ENCODE assay signal across 11 cellular contexts in genomic region chr5:1246711-1247431, GRCh38. TPM values are rescaled to one million over a fixed set of nuclear protein-coding genes. Genes with fewer than 3 reads are reported as not detected.
DNase-seq lines count a peak whose midpoint lies in the region; ATAC-seq, FAIRE-seq and TF ChIP-seq lines count a peak whose summit lies in the region.
"Had no signal": no experiment of that assay in that cellular context is flagged by ENCODE, and none has a peak within 500 bp of the region (broad histone marks: within the 10 kb centered on the region; RNA-seq: fewer than 3 reads in every experiment).

No MANE protein-coding gene starts in this region.

- no peak overlapping the region; the same call in 1 of the 2 replicates for H4K8ac ChIP-seq in H1 (ENCODE audit: extremely low read depth, insufficient read depth, low read length)

- no peak overlapping the region for H3K4ac ChIP-seq in H1 (replicated peaks; ENCODE audit: insufficient read length, low read depth, low read length)

- peaks cover 0 to 9% (median under 1%) of the 10 kb centered on the region in 4 experiments; a peak in 5 of 7 replicates for H3K4me1 ChIP-seq in H1 (replicated peaks in 1 of 4; ENCODE audit: control insufficient read depth in 3 of 4, insufficient read depth in 4 of 4, low read length in 3 of 4)

- H3K79me2 ChIP-seq in H1 (ENCODE audit: control insufficient read depth in 1 of 2, insufficient read depth in 2 of 2, low read length in 2 of 2), result no peaks in the 10 kb centered on the region

- no peak overlapping the region for H2BK15ac ChIP-seq in H1 (ENCODE audit: low read length)

- H4K20me1 ChIP-seq in H1 (replicated peaks in 1 of 2; ENCODE audit: control insufficient read depth in 1 of 2, insufficient read depth in 2 of 2, low read length in 2 of 2), result peaks cover 10 to 11% of the 10 kb centered on the region in 2 experiments

- POLR2A ChIA-PET in activated CD4-positive, alpha-beta T cell treated with anti-CD3 and anti-CD28 coated beads for 36 hours (lab: Charles Lee), result no interaction called here
- POLR2A ChIA-PET in H1 (lab: Charles Lee; ENCODE audit: partially characterized antibody), result interaction anchor here (1.1 kb wide), 1 partner anchor 93 kb away, joined by 3 read pairs; no protein-coding TSS in a partner anchor

- H2BK120ac ChIP-seq in H1 (replicated peaks; ENCODE audit: low read depth, low read length), result no peak overlapping the region

- no peaks in the 10 kb centered on the region for H3K36me3 Mint-ChIP-seq in activated CD4-positive, alpha-beta T cell treated with anti-CD3 and anti-CD28 coated beads for 36 hours (ENCODE audit: low read depth)

- TF ChIP-seq EP300 in H1 (IDR thresholded peaks at IDR 0.05; ENCODE audit: borderline replicate concordance in 1 of 2, low read depth in 2 of 2, low read length in 2 of 2), result no peak

- no peak overlapping the region for H2BK20ac ChIP-seq in H1 (ENCODE audit: low read length)

- no peak overlapping the region for H3K23ac ChIP-seq in H1 (ENCODE audit: insufficient read length)

- no peak overlapping the region for H4K91ac ChIP-seq in H1 (replicated peaks; ENCODE audit: insufficient read length, low read length)

- peak overlapping the region in 1 of 2 experiments; percentile 48; a peak in 3 of 4 replicates for H3K4me2 ChIP-seq in H1 (ENCODE audit: insufficient read depth in 1 of 2, low read depth in 2 of 2, low read length in 2 of 2)

- no peak overlapping the region for H3K14ac ChIP-seq in H1 (ENCODE audit: insufficient read length)

- no peaks in the 10 kb centered on the region; a peak in 1 of 7 replicates for H3K27me3 ChIP-seq in H1 (replicated peaks in 1 of 4; ENCODE audit: control insufficient read depth in 3 of 4, extremely low read depth in 1 of 4, insufficient read depth in 3 of 4, low read length in 3 of 4)

- no peaks in the 10 kb centered on the region for H3K4me1 Mint-ChIP-seq in activated CD4-positive, alpha-beta T cell treated with anti-CD3 and anti-CD28 coated beads for 36 hours

- no peaks in the 10 kb centered on the region for H3K9me3 ChIP-seq in H1 (ENCODE audit: insufficient read depth in 2 of 2, low read depth in 1 of 2, low read length in 1 of 2)

- TF ChIP-seq CTCF in H1 (IDR thresholded peaks at IDR 0.05; ENCODE audit: control extremely low read depth in 1 of 3, insufficient read depth in 1 of 3, low read depth in 1 of 3, low read length in 3 of 3), result no peak

- H3K9me3 Mint-ChIP-seq in activated CD4-positive, alpha-beta T cell treated with anti-CD3 and anti-CD28 coated beads for 36 hours (ENCODE audit: low read depth), result no peaks in the 10 kb centered on the region
- H3K9me3 Mint-ChIP-seq: T-helper 2 cell treated with Interferon-gamma antibody and Interleukin-4, amounts not matched to agents 5 μg/mL and 100 μg/mL, for 36 hours had no signal

- intact Hi-C loops in activated CD4-positive, alpha-beta T cell treated with anti-CD3 and anti-CD28 coated beads for 36 hours (cut with DNase I, micrococcal nuclease), result no loop called here

- no peak overlapping the region for H3K27ac Mint-ChIP-seq in activated CD4-positive, alpha-beta T cell treated with anti-CD3 and anti-CD28 coated beads for 36 hours
- H3K27ac Mint-ChIP-seq: T-helper 2 cell treated with Interferon-gamma antibody and Interleukin-4, amounts not matched to agents 5 μg/mL and 100 μg/mL, for 36 hours had no signal

- H2BK5ac ChIP-seq in H1 (ENCODE audit: low read depth, low read length), result no peak overlapping the region

- peaks cover 5% of the 10 kb centered on the region for H3K27me3 Mint-ChIP-seq in activated CD4-positive, alpha-beta T cell treated with anti-CD3 and anti-CD28 coated beads for 36 hours

- no peak overlapping the region for H3K4me3 ChIP-seq in H1 (ENCODE audit: extremely low read depth in 1 of 4, insufficient read depth in 2 of 4, low read depth in 3 of 4, low read length in 4 of 4)

- CTCF ChIA-PET in activated CD4-positive, alpha-beta T cell treated with anti-CD3 and anti-CD28 coated beads for 36 hours (lab: Charles Lee), result no interaction called here
- CTCF ChIA-PET in H1 (lab: Charles Lee; ENCODE audit: partially characterized antibody), result interaction anchor here (0.7 to 3.1 kb wide), 3 partner anchors 73 to 79 kb away, joined by 3 to 13 read pairs (median 3); no protein-coding TSS in a partner anchor

- TF ChIP-seq RAD21 in H1 (IDR thresholded peaks at IDR 0.05 in 1 of 2, conservative IDR thresholded peaks at IDR 0.05 in 1 of 2; ENCODE audit: low read depth in 2 of 2, low read length in 2 of 2), result peak in 1 of 2 experiments; percentile 14; a peak in 1 of 4 replicates

- DNase-seq in activated CD4-positive, alpha-beta T cell treated with anti-CD3 and anti-CD28 coated beads for 36 hours, result peak; percentile 44
- no peak for DNase-seq in activated CD4-positive, alpha-beta T cell treated with anti-CD3 and anti-CD28 coated beads, Interleukin-2, amount 50 U/mL, for 4 hours
- DNase-seq in NCI-H69 (lab: John Stamatoyannopoulos, UW) (peak; percentile 80), H1 (ENCODE audit: low read depth in 1 of 2, low spot score in 2 of 2) (peak; percentile 33 to 91), renal cortical epithelial cell (ENCODE audit: low read depth) (peak; percentile 6), NCI-H1105 (lab: John Stamatoyannopoulos, UW) (no peak), T-helper 2 cell (no peak), GM12891 (ENCODE audit: insufficient read length, low spot score) (no peak)

- FAIRE-seq in H1 (lab: Jason Lieb, UNC) (no peak), GM12891 (lab: Jason Lieb, UNC) (no peak)

- peaks cover 2% of the 10 kb centered on the region; the same call in 1 of the 2 replicates for H3K23me2 ChIP-seq in H1 (ENCODE audit: low read depth, low read length)

- H3K9ac ChIP-seq in H1 (replicated peaks in 1 of 4; ENCODE audit: extremely low read depth in 1 of 4, low read depth in 3 of 4, low read length in 3 of 4), result no peak overlapping the region

- no peak overlapping the region for H2AK5ac ChIP-seq in H1 (ENCODE audit: low read depth, low read length)

- no peak overlapping the region for H4K5ac ChIP-seq in H1 (ENCODE audit: insufficient read length, low read depth, low read length)

- no peak overlapping the region for H3K56ac ChIP-seq in H1 (replicated peaks; ENCODE audit: insufficient read length, low read depth, low read length)

- TF ChIP-seq POLR2A in H1 (IDR thresholded peaks at IDR 0.05; ENCODE audit: control extremely low read depth in 1 of 2, low read depth in 2 of 2, low read length in 2 of 2) (no peak), GM12891 (IDR thresholded peaks at IDR 0.05; ENCODE audit: low read depth, low read length) (no peak)

- H3K18ac ChIP-seq in H1 (ENCODE audit: extremely low read depth, low read length), result no peak overlapping the region

- H3K79me1 ChIP-seq in H1 (ENCODE audit: low read depth, low read length), result no peaks in the 10 kb centered on the region

- no peak overlapping the region for H2AFZ ChIP-seq in H1 (ENCODE audit: low read length)

- no peak for ATAC-seq in activated CD4-positive, alpha-beta T cell treated with anti-CD3 and anti-CD28 coated beads for 36 hours

- no peak overlapping the region for H3K4me3 Mint-ChIP-seq in activated CD4-positive, alpha-beta T cell treated with anti-CD3 and anti-CD28 coated beads for 36 hours
- H3K4me3 Mint-ChIP-seq: T-helper 2 cell treated with Interferon-gamma antibody and Interleukin-4, amounts not matched to agents 5 μg/mL and 100 μg/mL, for 36 hours had no signal

- no peaks in the 10 kb centered on the region for H3K36me3 ChIP-seq in H1 (ENCODE audit: control insufficient read depth in 2 of 4, insufficient read depth in 4 of 4, low read length in 3 of 4)

- 43% methylated on average over 24 of the region's 43 CpGs; no CpG with 5 or more reads in 1 of the 2 experiments for WGBS in H1 (ENCODE audit: extremely low coverage in 1 of 2, insufficient coverage in 1 of 2, insufficient read length in 1 of 2, insufficient replicate concordance in 2 of 2, low coverage in 1 of 2, low lambda C conversion rate in 2 of 2, missing lambda C conversion rate in 1 of 2), 2 experiments

- H2BK12ac ChIP-seq in H1 (ENCODE audit: low read depth, low read length), result no peak overlapping the region

- H3K27ac ChIP-seq in H1 (ENCODE audit: low read depth, low read length), result no peak overlapping the region
- H3K27ac ChIP-seq: C4-2B had no signal

RNA-seq across cellular contexts. Expression of gene SLC6A18, which starts 21.7 kb away (rescaled TPM):
- total RNA-seq in activated CD4-positive, alpha-beta T cell treated with anti-CD3 and anti-CD28 coated beads for 36 hours, result not detected
- total RNA-seq in H1 (2021; fragmentation: NEBNext Ultra II Directional; extraction: Animal tissue kit (Norgen Biotek cat#: 25700)), result not detected in 2 replicates
- polyA plus RNA-seq in H1 (2011; rRNA removed), result 0.03 TPM in 1 of 2 replicates, not detected in the other
- not detected for polyA plus RNA-seq in H1 (2011; cell fraction: cytosol; rRNA removed)
- polyA plus RNA-seq in H1 (2011; cell fraction: nucleus; rRNA removed), result not detected
- polyA plus RNA-seq in H1 (2012, experiment 1 of 2), result not detected in 4 replicates
- not detected for polyA plus RNA-seq in H1 (2012, experiment 2 of 2)
- polyA plus RNA-seq in H1 (2013, experiment 1 of 2), result not detected
- polyA plus RNA-seq in H1 (2013, experiment 2 of 2), result not detected
- polyA minus RNA-seq in H1 (2011; rRNA and poly(A)+ RNA removed), result not detected in 2 replicates
- polyA minus RNA-seq in H1 (2011; cell fraction: cytosol; rRNA and poly(A)+ RNA removed), result not detected
- not detected for polyA minus RNA-seq in H1 (2011; cell fraction: nucleus; rRNA and poly(A)+ RNA removed)
- not detected in 2 replicates for total RNA-seq in renal cortical epithelial cell
- not detected for polyA plus RNA-seq in GM12891 (2012; ENCODE audit: low read depth, missing spikeins)
- polyA plus RNA-seq: esophagus had no signal

RNA-seq across cellular contexts. Expression of gene SLC6A19, which starts 45.5 kb away (rescaled TPM):
- total RNA-seq in activated CD4-positive, alpha-beta T cell treated with anti-CD3 and anti-CD28 coated beads for 36 hours, result not detected
- not detected in 2 replicates for total RNA-seq in H1 (2021; fragmentation: NEBNext Ultra II Directional; extraction: Animal tissue kit (Norgen Biotek cat#: 25700))
- polyA plus RNA-seq in H1 (2011; rRNA removed), result 0.02 and 0.03 TPM in 2 replicates
- 0.03 TPM for polyA plus RNA-seq in H1 (2011; cell fraction: cytosol; rRNA removed)
- polyA plus RNA-seq in H1 (2011; cell fraction: nucleus; rRNA removed), result 0.06 TPM
- 0.05 TPM in 1 of 4 replicates, not detected in the others for polyA plus RNA-seq in H1 (2012, experiment 1 of 2)
- polyA plus RNA-seq in H1 (2012, experiment 2 of 2), result 0.03 TPM
- polyA plus RNA-seq in H1 (2013, experiment 1 of 2), result not detected
- 0.02 TPM for polyA plus RNA-seq in H1 (2013, experiment 2 of 2)
- 0.22 TPM in 1 of 2 replicates, not detected in the other for polyA minus RNA-seq in H1 (2011; rRNA and poly(A)+ RNA removed)
- not detected for polyA minus RNA-seq in H1 (2011; cell fraction: cytosol; rRNA and poly(A)+ RNA removed)
- polyA minus RNA-seq in H1 (2011; cell fraction: nucleus; rRNA and poly(A)+ RNA removed), result not detected
- not detected in 2 replicates for total RNA-seq in renal cortical epithelial cell
- polyA plus RNA-seq in GM12891 (2012; ENCODE audit: low read depth, missing spikeins), result not detected
- polyA plus RNA-seq: esophagus had no signal

RNA-seq across cellular contexts. Expression of gene TERT, which starts 48.0 kb away (rescaled TPM):
- total RNA-seq in activated CD4-positive, alpha-beta T cell treated with anti-CD3 and anti-CD28 coated beads for 36 hours, result 10 to 100 TPM in 1 of 2 experiments, 1 to 10 TPM in 1; 8.5 to 11.9 TPM
- total RNA-seq in H1 (2021; fragmentation: NEBNext Ultra II Directional; extraction: Animal tissue kit (Norgen Biotek cat#: 25700)), result 21.0 and 23.1 TPM in 2 replicates
- polyA plus RNA-seq in H1 (2011; rRNA removed), result 13.1 and 23.0 TPM in 2 replicates
- 19.3 TPM for polyA plus RNA-seq in H1 (2011; cell fraction: cytosol; rRNA removed)
- 70.1 TPM for polyA plus RNA-seq in H1 (2011; cell fraction: nucleus; rRNA removed)
- 11.6 to 23.1 TPM (median 17.1 TPM) in 4 replicates for polyA plus RNA-seq in H1 (2012, experiment 1 of 2)
- 10.2 TPM for polyA plus RNA-seq in H1 (2012, experiment 2 of 2)
- 16.6 TPM for polyA plus RNA-seq in H1 (2013, experiment 1 of 2)
- polyA plus RNA-seq in H1 (2013, experiment 2 of 2), result 13.5 TPM
- polyA minus RNA-seq in H1 (2011; rRNA and poly(A)+ RNA removed), result 12.3 and 13.0 TPM in 2 replicates
- 20.2 TPM for polyA minus RNA-seq in H1 (2011; cell fraction: cytosol; rRNA and poly(A)+ RNA removed)
- polyA minus RNA-seq in H1 (2011; cell fraction: nucleus; rRNA and poly(A)+ RNA removed), result 38.0 TPM
- total RNA-seq in renal cortical epithelial cell, result not detected in 2 replicates
- polyA plus RNA-seq in GM12891 (2012; ENCODE audit: low read depth, missing spikeins), result 0.22 TPM

Comparison
In these comparisons a context has a peak if more than half of its experiments do, and no peak if none do; other contexts are left out.
1. DNase-seq: peak in activated CD4-positive, alpha-beta T cell treated with anti-CD3 and anti-CD28 coated beads for 36 hours (single experiment), NCI-H69 (single experiment), H1 (2 of 2) and renal cortical epithelial cell (single experiment); none in activated CD4-positive, alpha-beta T cell treated with anti-CD3 and anti-CD28 coated beads, Interleukin-2, amount 50 U/mL, for 4 hours (0 of 2), NCI-H1105 (single experiment), T-helper 2 cell (0 of 5) and GM12891 (single experiment).